1 cellular context compared by ENCODE assay signal in the genomic region with DNA sequence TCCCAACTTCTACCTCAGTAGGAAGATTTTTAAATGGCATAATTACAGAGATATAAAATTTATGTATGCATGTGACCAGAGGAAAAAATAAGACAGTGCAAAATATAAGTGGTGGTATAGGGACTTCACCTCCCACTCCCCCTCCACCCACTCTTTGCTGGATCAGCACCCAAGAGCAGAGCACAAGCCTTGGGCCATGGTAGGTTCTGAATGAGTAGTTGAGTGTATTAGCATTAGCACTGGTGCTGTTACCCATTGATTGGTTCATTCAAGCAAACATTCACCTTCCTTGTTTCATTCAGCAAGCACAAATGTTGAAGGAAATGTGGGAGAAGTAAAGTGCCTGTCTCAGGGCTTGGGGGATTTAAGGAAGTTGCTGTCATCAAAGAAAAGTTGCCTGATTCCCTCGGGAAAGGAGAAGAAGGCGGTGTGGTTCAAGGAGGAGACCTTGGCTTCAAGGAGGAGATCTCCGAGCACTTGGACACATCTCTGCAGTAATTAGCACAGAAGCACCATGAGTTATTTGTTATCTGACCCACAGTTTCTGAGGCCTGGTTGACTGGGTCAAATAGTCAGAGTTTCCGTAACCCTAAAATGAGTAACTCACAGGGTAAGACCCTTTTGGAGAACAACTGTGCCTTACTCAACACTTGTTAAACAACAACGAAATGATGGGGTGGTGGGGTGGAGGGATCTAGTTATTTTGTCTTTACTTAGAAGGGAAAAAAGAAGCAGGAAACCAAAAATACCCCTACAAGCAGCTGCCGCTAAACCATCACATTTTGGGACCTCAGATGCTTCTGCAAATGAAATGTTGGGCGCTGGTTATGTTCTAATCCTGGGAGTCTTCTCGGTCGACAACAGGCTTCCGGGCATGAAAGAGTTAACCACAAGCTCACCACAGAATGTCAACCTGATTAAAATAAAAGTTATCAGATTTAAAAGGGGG.
A peak's percentile ranks its signal among the peaks of the same experiment; 100 is the strongest.
TF ChIP-seq lines count a peak whose summit lies in the region.

No MANE protein-coding gene starts in this region.

TF ChIP-seq in K562, 482 proteins besides CTCF, POLR2A, EP300 and RAD21:
- TF ChIP-seq EGR1 (conservative IDR thresholded peaks at IDR 0.05), result 0 out of 2 replicates have a peak, but pooled peaks have one; percentile 13
- peak; percentile 29; the same call in 1 of the 2 replicates for TF ChIP-seq ESRRA (IDR thresholded peaks at IDR 0.05; ENCODE audit: borderline replicate concordance, low read depth)
- TF ChIP-seq, protein P1, sequence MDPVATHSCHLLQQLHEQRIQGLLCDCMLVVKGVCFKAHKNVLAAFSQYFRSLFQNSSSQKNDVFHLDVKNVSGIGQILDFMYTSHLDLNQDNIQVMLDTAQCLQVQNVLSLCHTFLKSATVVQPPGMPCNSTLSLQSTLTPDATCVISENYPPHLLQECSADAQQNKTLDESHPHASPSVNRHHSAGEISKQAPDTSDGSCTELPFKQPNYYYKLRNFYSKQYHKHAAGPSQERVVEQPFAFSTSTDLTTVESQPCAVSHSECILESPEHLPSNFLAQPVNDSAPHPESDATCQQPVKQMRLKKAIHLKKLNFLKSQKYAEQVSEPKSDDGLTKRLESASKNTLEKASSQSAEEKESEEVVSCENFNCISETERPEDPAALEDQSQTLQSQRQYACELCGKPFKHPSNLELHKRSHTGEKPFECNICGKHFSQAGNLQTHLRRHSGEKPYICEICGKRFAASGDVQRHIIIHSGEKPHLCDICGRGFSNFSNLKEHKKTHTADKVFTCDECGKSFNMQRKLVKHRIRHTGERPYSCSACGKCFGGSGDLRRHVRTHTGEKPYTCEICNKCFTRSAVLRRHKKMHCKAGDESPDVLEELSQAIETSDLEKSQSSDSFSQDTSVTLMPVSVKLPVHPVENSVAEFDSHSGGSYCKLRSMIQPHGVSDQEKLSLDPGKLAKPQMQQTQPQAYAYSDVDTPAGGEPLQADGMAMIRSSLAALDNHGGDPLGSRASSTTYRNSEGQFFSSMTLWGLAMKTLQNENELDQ (CRISPR knock-in tag; IDR thresholded peaks at IDR 0.05; ENCODE audit: borderline replicate concordance), result no peak
- no peak for TF ChIP-seq FOS (IDR thresholded peaks at IDR 0.05; ENCODE audit: extremely low read depth, insufficient read length)
- TF ChIP-seq ZFPM2 (CRISPR knock-in tag; IDR thresholded peaks at IDR 0.05), result no peak
- no peak for TF ChIP-seq IRF2 (CRISPR knock-in tag; IDR thresholded peaks at IDR 0.05)
- no peak for TF ChIP-seq NFXL1 (CRISPR knock-in tag; IDR thresholded peaks at IDR 0.05)
- TF ChIP-seq ZSCAN32 (CRISPR knock-in tag; IDR thresholded peaks at IDR 0.05), result no peak
TF ChIP-seq in K562: peak in this region for 2.
